In genomic region chr16:22336581-22336980, GRCh38 we compare ENCODE assay signal across 13 cellular contexts. TPM values are rescaled to one million over a fixed set of nuclear protein-coding genes. Genes with fewer than 3 reads are reported as not detected.
DNase-seq lines count a peak whose midpoint lies in the region; ATAC-seq and TF ChIP-seq lines count a peak whose summit lies in the region.
"Had no signal": no experiment of that assay in that cellular context is flagged by ENCODE, and none has a peak within 500 bp of the region (broad histone marks: within the 10 kb centered on the region; RNA-seq: fewer than 3 reads in every experiment).

No MANE protein-coding gene starts in this region.

- H3K9ac ChIP-seq in SK-N-SH (no peak overlapping the region), endodermal cell (ENCODE audit: extremely low read depth, low read length, poor library complexity, severe bottlenecking) (no peak overlapping the region)
- H3K9ac ChIP-seq: BLaER1 had no signal

- DNase-seq in SK-N-SH (no peak), endodermal cell (no peak), activated gamma-delta T cell treated with Interleukin-2 at 50 U/mL for 16 hours (no peak)
- no peak for DNase-seq in stimulated activated naive CD8-positive, alpha-beta T cell treated with anti-CD3 and anti-CD28 coated beads, Interleukin-15, amount 100 ng/mL, for 72 hours
- DNase-seq in stimulated activated naive CD8-positive, alpha-beta T cell treated with anti-CD3 and anti-CD28 coated beads, Interleukin-15, Interleukin-2, amounts not matched to agents 100 U/mL and 50 U/mL, for 24 hours = no peak
- DNase-seq in stimulated activated CD4-positive, alpha-beta T cell treated with anti-CD3 and anti-CD28 coated beads, Interleukin-4, amount 100 ng/mL, for 4 hours = no peak
- no peak for DNase-seq in stimulated activated naive CD4-positive, alpha-beta T cell treated with Interleukin-2 at 50 U/mL for 16 hours (lab: John Stamatoyannopoulos, UW)
- DNase-seq: CD8-positive, alpha-beta memory T cell; HFFc6 had no signal

- peaks cover 30% of the 10 kb centered on the region for H3F3A ChIP-seq in SK-N-SH (replicated peaks; ENCODE audit: insufficient read depth)

- TF ChIP-seq CTCF in SK-N-SH (IDR thresholded peaks at IDR 0.05) (no peak), endodermal cell (conservative IDR thresholded peaks at IDR 0.05) (no peak)

- peaks cover 28% of the 10 kb centered on the region for H3K79me2 ChIP-seq in SK-N-SH (ENCODE audit: insufficient read depth)

- H2AFZ ChIP-seq in SK-N-SH (ENCODE audit: low read depth) = no peak overlapping the region

- peak overlapping the region; percentile 30 to 34 for H3K27ac Mint-ChIP-seq in stimulated activated naive CD8-positive, alpha-beta T cell treated with anti-CD3 and anti-CD28 coated beads, Interleukin-15, amount 100 ng/mL, for 72 hours
- H3K27ac Mint-ChIP-seq in endodermal cell = no peak overlapping the region
- H3K27ac Mint-ChIP-seq: HFFc6 had no signal

- H3K4me3 ChIP-seq in SK-N-SH (ENCODE audit: low read depth in 2 of 2, low read length in 1 of 2) (no peak overlapping the region), endodermal cell (ENCODE audit: low read length) (peak overlapping the region; percentile 37)
- H3K4me3 ChIP-seq: HAP-1 had no signal

- no peak for TF ChIP-seq EP300 in SK-N-SH (IDR thresholded peaks at IDR 0.05; ENCODE audit: borderline replicate concordance in 1 of 2, low read depth in 1 of 2, low read length in 1 of 2)

- H3K9me3 ChIP-seq in SK-N-SH (peaks cover 9% of the 10 kb centered on the region; the same call in 1 of the 2 replicates), endodermal cell (ENCODE audit: control insufficient read depth, low read length) (peaks cover 47% of the 10 kb centered on the region)

- H3K27me3 ChIP-seq in SK-N-SH (ENCODE audit: insufficient read depth) = no peaks in the 10 kb centered on the region
- no peaks in the 10 kb centered on the region for H3K27me3 ChIP-seq in endodermal cell (ENCODE audit: control insufficient read depth, insufficient read depth, low read length, poor library complexity, severe bottlenecking)
- H3K27me3 ChIP-seq: BLaER1 had no signal

- H3K27me3 Mint-ChIP-seq in stimulated activated naive CD8-positive, alpha-beta T cell treated with anti-CD3 and anti-CD28 coated beads, Interleukin-15, amount 100 ng/mL, for 72 hours = no peaks in the 10 kb centered on the region
- no peaks in the 10 kb centered on the region for H3K27me3 Mint-ChIP-seq in endodermal cell (ENCODE audit: insufficient read depth)
- H3K27me3 Mint-ChIP-seq: CD8-positive, alpha-beta memory T cell had no signal

- H3K4me1 ChIP-seq in SK-N-SH (ENCODE audit: control insufficient read depth in 1 of 2, insufficient read depth in 2 of 2, low read depth in 1 of 2, low read length in 1 of 2) (no peaks in the 10 kb centered on the region), endodermal cell (ENCODE audit: control insufficient read depth, insufficient read depth, low read length) (no peaks in the 10 kb centered on the region)
- H3K4me1 ChIP-seq: BLaER1, HAP-1 had no signal

- POLR2A ChIA-PET in SK-N-SH (lab: Yijun Ruan, JAX) = no interaction called here

- no peaks in the 10 kb centered on the region for H3K9me2 ChIP-seq in SK-N-SH

- TF ChIP-seq RAD21 in SK-N-SH (IDR thresholded peaks at IDR 0.05; ENCODE audit: low read length) = no peak

- ATAC-seq in SK-N-SH treated with all-trans-retinoic acid at 6 μM for 48 hours = no peak
- ATAC-seq in stimulated activated naive CD8-positive, alpha-beta T cell treated with anti-CD3 and anti-CD28 coated beads, Interleukin-15, amount 100 ng/mL, for 72 hours = no peak
- no peak for ATAC-seq in stimulated activated naive CD8-positive, alpha-beta T cell treated with anti-CD3 and anti-CD28 coated beads, Interleukin-15, Interleukin-2, amounts not matched to agents 100 U/mL and 50 U/mL, for 24 hours

- no peak overlapping the region for H3K4me2 ChIP-seq in SK-N-SH
- H3K4me2 ChIP-seq: BLaER1 had no signal

- peaks cover 77% of the 10 kb centered on the region for H3K36me3 Mint-ChIP-seq in endodermal cell (ENCODE audit: low read depth)

- H3K4me3 Mint-ChIP-seq in stimulated activated naive CD8-positive, alpha-beta T cell treated with anti-CD3 and anti-CD28 coated beads, Interleukin-15, amount 100 ng/mL, for 72 hours = peak overlapping the region in 1 of 2 donors; percentile 9
- no peak overlapping the region for H3K4me3 Mint-ChIP-seq in endodermal cell
- H3K4me3 Mint-ChIP-seq: CD8-positive, alpha-beta memory T cell; HFFc6 had no signal

- H3K36me3 ChIP-seq in SK-N-SH (replicated peaks in 1 of 2; ENCODE audit: control insufficient read depth in 1 of 2, insufficient read depth in 2 of 2, low read length in 1 of 2) (peaks cover 45 to 71% of the 10 kb centered on the region in 2 experiments), endodermal cell (ENCODE audit: control insufficient read depth, insufficient read depth, low read length) (peaks cover 69% of the 10 kb centered on the region)

- no peak overlapping the region for H3K27ac ChIP-seq in SK-N-SH (ENCODE audit: low read depth in 2 of 2, low read length in 1 of 2)
- H3K27ac ChIP-seq in endodermal cell (ENCODE audit: low read depth, low read length) = no peak overlapping the region
- H3K27ac ChIP-seq: 22Rv1, BLaER1 had no signal

- CTCF ChIA-PET in SK-N-SH (lab: Yijun Ruan, JAX) = interaction anchor here (0.6 to 1.4 kb wide), 4 partner anchors 10 to 39 kb away, joined by 3 read pairs; no protein-coding TSS in a partner anchor

- peaks cover 36% of the 10 kb centered on the region for H3K4me1 Mint-ChIP-seq in stimulated activated naive CD8-positive, alpha-beta T cell treated with anti-CD3 and anti-CD28 coated beads, Interleukin-15, amount 100 ng/mL, for 72 hours
- no peaks in the 10 kb centered on the region for H3K4me1 Mint-ChIP-seq in endodermal cell

- no peaks in the 10 kb centered on the region for H4K20me1 ChIP-seq in SK-N-SH (ENCODE audit: insufficient read depth)
- H4K20me1 ChIP-seq: BLaER1 had no signal

- H3K9me3 Mint-ChIP-seq in stimulated activated naive CD8-positive, alpha-beta T cell treated with anti-CD3 and anti-CD28 coated beads, Interleukin-15, amount 100 ng/mL, for 72 hours = peaks cover 34 to 62% of the 10 kb centered on the region in 2 donors
- peaks cover 52% of the 10 kb centered on the region for H3K9me3 Mint-ChIP-seq in endodermal cell

TF ChIP-seq in SK-N-SH treated with all-trans-retinoic acid at 6 μM for 48 hours, 23 proteins besides CTCF, POLR2A, EP300 and RAD21:
- TF ChIP-seq ZFP30 (CRISPR knock-in tag; IDR thresholded peaks at IDR 0.05) = peak; percentile 77
- no peak for TF ChIP-seq ZNF8 (CRISPR knock-in tag; IDR thresholded peaks at IDR 0.05)

TF ChIP-seq in SK-N-SH, 30 proteins besides CTCF, POLR2A, EP300 and RAD21:
- TF ChIP-seq FOSL2 (IDR thresholded peaks at IDR 0.05; ENCODE audit: borderline replicate concordance, low read depth) = no peak
- TF ChIP-seq PBX3 (IDR thresholded peaks at IDR 0.05) = no peak
- TF ChIP-seq RCOR1 (IDR thresholded peaks at IDR 0.05; ENCODE audit: low read length) = no peak
- no peak for TF ChIP-seq RFX5 (IDR thresholded peaks at IDR 0.05; ENCODE audit: low read length)
- TF ChIP-seq GABPA (IDR thresholded peaks at IDR 0.05; ENCODE audit: low read depth) = no peak
- no peak for TF ChIP-seq SMC3 (IDR thresholded peaks at IDR 0.05; ENCODE audit: low read depth, low read length)
- no peak for TF ChIP-seq ZBTB33 (IDR thresholded peaks at IDR 0.05; ENCODE audit: borderline replicate concordance, low read depth)
- TF ChIP-seq FOXM1 (IDR thresholded peaks at IDR 0.05; ENCODE audit: low read depth) = no peak
- no peak for TF ChIP-seq IRF3 (IDR thresholded peaks at IDR 0.05; ENCODE audit: low read depth, low read length)

RNA-seq across cellular contexts. Expression of gene CDR2, which starts 37.8 kb away (rescaled TPM):
- 30.3 and 38.1 TPM in 2 replicates for polyA plus RNA-seq in SK-N-SH (2012; rRNA removed)
- polyA plus RNA-seq in SK-N-SH (2012; cell fraction: cytosol; rRNA removed) = 34.2 and 35.3 TPM in 2 replicates
- polyA plus RNA-seq in SK-N-SH (2012; cell fraction: nucleus; rRNA removed) = 21.2 and 28.0 TPM in 2 replicates
- 10 to 100 TPM; 17.6 to 24.3 TPM for total RNA-seq in endodermal cell
- 18.3 TPM for polyA plus RNA-seq in endodermal cell (2013, experiment 1 of 2)
- polyA plus RNA-seq in endodermal cell (2013, experiment 2 of 2) = 21.8 TPM

RNA-seq across cellular contexts. Expression of gene POLR3E, which starts 39.4 kb away (rescaled TPM):
- 57.4 and 59.6 TPM in 2 replicates for polyA plus RNA-seq in SK-N-SH (2012; rRNA removed)
- 32.0 and 33.3 TPM in 2 replicates for polyA plus RNA-seq in SK-N-SH (2012; cell fraction: cytosol; rRNA removed)
- 158 and 191 TPM in 2 replicates for polyA plus RNA-seq in SK-N-SH (2012; cell fraction: nucleus; rRNA removed)
- total RNA-seq in endodermal cell = 10 to 100 TPM; 73.1 to 73.6 TPM
- 40.2 TPM for polyA plus RNA-seq in endodermal cell (2013, experiment 1 of 2)
- polyA plus RNA-seq in endodermal cell (2013, experiment 2 of 2) = 31.3 TPM
